1 cellular context compared by ENCODE assay signal in genomic region chr22:32325416-32325801, GRCh38.
TF ChIP-seq lines count a peak whose summit lies in the region.

No MANE protein-coding gene starts in this region.

TF ChIP-seq in H1, 55 proteins besides CTCF, POLR2A, EP300 and RAD21 (continued from another document):
- no peak for TF ChIP-seq KDM5A (IDR thresholded peaks at IDR 0.05; ENCODE audit: low read length)
- no peak for TF ChIP-seq CTBP2 (IDR thresholded peaks at IDR 0.05; ENCODE audit: borderline replicate concordance, insufficient read depth, insufficient read length, low read length)
- no peak for TF ChIP-seq SRF (IDR thresholded peaks at IDR 0.05; ENCODE audit: low read depth, low read length)
- no peak for TF ChIP-seq SAP30 (IDR thresholded peaks at IDR 0.05; ENCODE audit: insufficient read depth, insufficient replicate concordance, low read length)
- no peak for TF ChIP-seq BCL11A (IDR thresholded peaks at IDR 0.05; ENCODE audit: low read depth in 2 of 2, low read length in 2 of 2)
- TF ChIP-seq TAF1 (IDR thresholded peaks at IDR 0.05; ENCODE audit: low read depth, low read length), result no peak
- no peak for TF ChIP-seq ATF3 (IDR thresholded peaks at IDR 0.05; ENCODE audit: insufficient read depth, low read depth, low read length)
- no peak for TF ChIP-seq E2F6 (IDR thresholded peaks at IDR 0.05)
- TF ChIP-seq SIX5 (IDR thresholded peaks at IDR 0.05; ENCODE audit: low read depth, low read length), result no peak
- no peak for TF ChIP-seq CHD7 (IDR thresholded peaks at IDR 0.05; ENCODE audit: insufficient replicate concordance, low read length)
- no peak for TF ChIP-seq USF2 (IDR thresholded peaks at IDR 0.05; ENCODE audit: low read length)
- TF ChIP-seq SIRT6 (IDR thresholded peaks at IDR 0.05; ENCODE audit: low read length), result no peak
- no peak for TF ChIP-seq TAF7 (optimal IDR thresholded peaks at IDR 0.05; ENCODE audit: borderline replicate concordance, low read depth, low read length)
- TF ChIP-seq BACH1 (IDR thresholded peaks at IDR 0.05; ENCODE audit: low read length), result no peak
- no peak for TF ChIP-seq NANOG (IDR thresholded peaks at IDR 0.05; ENCODE audit: insufficient read depth, low read depth, low read length, poor library complexity, severe bottlenecking)
- no peak for TF ChIP-seq RBBP5 (IDR thresholded peaks at IDR 0.05; ENCODE audit: borderline replicate concordance, low read depth, low read length)
- TF ChIP-seq ZNF274 (IDR thresholded peaks at IDR 0.05; ENCODE audit: borderline replicate concordance, extremely low read depth, low read length), result no peak
- TF ChIP-seq SP4 (IDR thresholded peaks at IDR 0.05; ENCODE audit: low read length), result no peak
